Comparison of ENCODE assay signal across 9 cellular contexts in the genomic region with DNA sequence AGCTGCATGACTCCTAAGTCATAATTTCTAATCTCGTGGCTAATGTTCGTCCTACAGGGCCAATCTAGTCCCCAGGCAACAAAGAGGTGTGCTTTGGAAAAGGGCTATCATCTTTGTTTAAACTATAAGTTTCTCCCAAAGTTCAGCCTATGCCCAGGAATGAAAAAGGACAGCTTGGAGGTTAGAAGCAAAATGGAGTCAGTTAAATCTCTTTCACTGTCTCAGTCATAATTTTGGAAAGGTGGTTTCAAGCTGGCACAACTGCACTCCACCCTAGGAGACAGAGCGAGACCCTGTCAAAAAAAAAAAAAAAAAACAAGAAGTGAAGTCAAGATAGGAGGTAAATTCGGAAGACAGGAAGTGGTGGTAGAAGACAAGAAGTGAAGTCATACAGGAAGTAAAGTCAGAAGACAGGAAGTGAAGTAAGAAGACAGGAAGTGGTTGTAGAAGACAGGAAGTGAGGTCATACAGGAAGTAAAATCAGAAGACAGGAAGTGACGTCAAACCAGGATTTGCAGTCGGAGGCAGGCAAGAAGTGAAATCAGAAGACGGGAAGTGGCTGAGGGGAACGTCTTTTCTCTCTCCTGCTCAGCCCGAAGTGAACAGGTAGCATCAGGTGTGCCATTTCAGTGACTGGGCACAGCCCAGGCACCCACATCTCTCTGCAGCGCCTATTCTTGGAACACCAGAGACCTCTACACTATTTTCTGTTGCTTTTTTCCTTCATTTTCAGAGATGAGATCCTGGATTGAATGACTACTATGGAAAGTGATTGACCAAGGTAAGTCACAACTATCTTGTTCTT. TPM values are rescaled to one million over a fixed set of nuclear protein-coding genes. Genes with fewer than 3 reads are reported as not detected.
A peak's percentile ranks its signal among the peaks of the same experiment; 100 is the strongest.
DNase-seq lines count a peak whose midpoint lies in the region; ATAC-seq and TF ChIP-seq lines count a peak whose summit lies in the region.
"Had no signal": no experiment of that assay in that cellular context is flagged by ENCODE, and none has a peak within 500 bp of the region (broad histone marks: within the 10 kb centered on the region; RNA-seq: fewer than 3 reads in every experiment).

No MANE protein-coding gene starts in this region.

- intact Hi-C loops in CD14-positive monocyte (cut with micrococcal nuclease), result no loop called here

- POLR2A ChIA-PET in WTC11 (lab: Charles Lee), result no interaction called here

- peaks cover 20 to 44% (median 27%) of the 10 kb centered on the region in 7 donors for H3K9me3 Mint-ChIP-seq in CD14-positive monocyte
- peaks cover 14% of the 10 kb centered on the region for H3K9me3 Mint-ChIP-seq in WTC11
- H3K9me3 Mint-ChIP-seq in mesothelial cell of epicardium, result peaks cover 10% of the 10 kb centered on the region

- H3K27ac Mint-ChIP-seq in CD14-positive monocyte (peak overlapping the region; percentile 86 to 98 (median 97)), WTC11 (peak overlapping the region; percentile 80), mesothelial cell of epicardium (peak overlapping the region; percentile 96)

- peak; percentile 80 for DNase-seq in CD14-positive monocyte (ENCODE audit: low spot score)
- peak; percentile 54 for DNase-seq in NCI-H2081 treated with DMSO at 0.1 percent for 48 hours (lab: John Stamatoyannopoulos, UW)
- DNase-seq in WTC11 (ENCODE audit: low spot score), result no peak
- peak; percentile 2 for DNase-seq in choroid plexus epithelial cell (ENCODE audit: low read depth)
- peak in 1 of 2 experiments; percentile 39 for DNase-seq in mesothelial cell of epicardium (ENCODE audit: low spot score in 2 of 2, unreplicated experiment in 2 of 2)
- DNase-seq in stimulated activated CD8-positive, alpha-beta memory T cell treated with anti-CD3 and anti-CD28 coated beads, Interleukin-7, amount 100 ng/mL, for 4 hours (ENCODE audit: low read depth in 2 of 2), result peak; percentile 20 to 31
- no peak for DNase-seq in COLO668 (lab: John Stamatoyannopoulos, UW; ENCODE audit: unreplicated experiment)

- CTCF ChIA-PET in WTC11 (lab: Charles Lee), result interaction anchor here (0.7 to 3.3 kb wide), 2 partner anchors 124 to 141 kb away, joined by 4 to 12 read pairs; no protein-coding TSS in a partner anchor

- TF ChIP-seq CTCF in CD14-positive monocyte (IDR thresholded peaks at IDR 0.05), result no peak
- TF ChIP-seq CTCF in WTC11 (IDR thresholded peaks at IDR 0.05), result no peak
- no peak for TF ChIP-seq CTCF in choroid plexus epithelial cell (conservative IDR thresholded peaks at IDR 0.05; ENCODE audit: low read depth, low read length)
- no peak for TF ChIP-seq CTCF in mesothelial cell of epicardium (IDR thresholded peaks at IDR 0.05; ENCODE audit: unreplicated experiment)

- H3K36me3 Mint-ChIP-seq in CD14-positive monocyte (peaks cover 8 to 18% of the 10 kb centered on the region in 2 donors), WTC11 (peaks cover 70% of the 10 kb centered on the region), mesothelial cell of epicardium (peaks cover 18% of the 10 kb centered on the region)

- peak overlapping the region; percentile 77 to 87 for H3K4me3 Mint-ChIP-seq in CD14-positive monocyte
- H3K4me3 Mint-ChIP-seq in WTC11, result peak overlapping the region; percentile 63
- H3K4me3 Mint-ChIP-seq in mesothelial cell of epicardium, result peak overlapping the region; percentile 91

- peaks cover 16 to 31% (median 20%) of the 10 kb centered on the region in 3 donors for H3K27me3 Mint-ChIP-seq in CD14-positive monocyte (ENCODE audit: low read depth in 3 of 3)
- peaks cover 13% of the 10 kb centered on the region for H3K27me3 Mint-ChIP-seq in WTC11 (ENCODE audit: low read depth)
- H3K27me3 Mint-ChIP-seq in mesothelial cell of epicardium (ENCODE audit: low read depth), result peaks cover 63% of the 10 kb centered on the region

- H3K4me1 Mint-ChIP-seq in CD14-positive monocyte (peaks cover 30% of the 10 kb centered on the region), WTC11 (peaks cover 69% of the 10 kb centered on the region), mesothelial cell of epicardium (peaks cover 23% of the 10 kb centered on the region)

- ATAC-seq in GM21737 (IDR thresholded peaks at IDR 0.05; ENCODE audit: unreplicated experiment) (peak; percentile 78), WTC11 (no peak)
- ATAC-seq: left lung had no signal

- no peak overlapping the region for H3K4me3 ChIP-seq in choroid plexus epithelial cell (ENCODE audit: low read depth, low read length)

TF ChIP-seq in WTC11, 78 proteins besides CTCF, POLR2A, EP300 and RAD21 (continues in another document):
- TF ChIP-seq, protein P1, sequence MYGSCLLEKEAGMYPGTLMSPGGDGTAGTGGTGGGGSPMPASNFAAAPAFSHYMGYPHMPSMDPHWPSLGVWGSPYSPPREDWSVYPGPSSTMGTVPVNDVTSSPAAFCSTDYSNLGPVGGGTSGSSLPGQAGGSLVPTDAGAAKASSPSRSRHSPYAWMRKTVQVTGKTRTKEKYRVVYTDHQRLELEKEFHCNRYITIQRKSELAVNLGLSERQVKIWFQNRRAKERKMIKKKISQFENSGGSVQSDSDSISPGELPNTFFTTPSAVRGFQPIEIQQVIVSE (CRISPR knock-in tag; IDR thresholded peaks at IDR 0.05; ENCODE audit: borderline replicate concordance), result no peak
- TF ChIP-seq, protein P2, sequence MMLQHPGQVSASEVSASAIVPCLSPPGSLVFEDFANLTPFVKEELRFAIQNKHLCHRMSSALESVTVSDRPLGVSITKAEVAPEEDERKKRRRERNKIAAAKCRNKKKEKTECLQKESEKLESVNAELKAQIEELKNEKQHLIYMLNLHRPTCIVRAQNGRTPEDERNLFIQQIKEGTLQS (CRISPR knock-in tag; conservative IDR thresholded peaks at IDR 0.05), result no peak
- TF ChIP-seq ZBTB21 (CRISPR knock-in tag; IDR thresholded peaks at IDR 0.05; ENCODE audit: borderline replicate concordance) (peak; percentile 68; the same call in 1 of the 2 replicates), CREB1 (CRISPR knock-in tag; IDR thresholded peaks at IDR 0.05) (no peak)
- TF ChIP-seq, protein P3, sequence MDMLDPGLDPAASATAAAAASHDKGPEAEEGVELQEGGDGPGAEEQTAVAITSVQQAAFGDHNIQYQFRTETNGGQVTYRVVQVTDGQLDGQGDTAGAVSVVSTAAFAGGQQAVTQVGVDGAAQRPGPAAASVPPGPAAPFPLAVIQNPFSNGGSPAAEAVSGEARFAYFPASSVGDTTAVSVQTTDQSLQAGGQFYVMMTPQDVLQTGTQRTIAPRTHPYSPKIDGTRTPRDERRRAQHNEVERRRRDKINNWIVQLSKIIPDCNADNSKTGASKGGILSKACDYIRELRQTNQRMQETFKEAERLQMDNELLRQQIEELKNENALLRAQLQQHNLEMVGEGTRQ (CRISPR knock-in tag; IDR thresholded peaks at IDR 0.05), result no peak
- TF ChIP-seq, protein P4, sequence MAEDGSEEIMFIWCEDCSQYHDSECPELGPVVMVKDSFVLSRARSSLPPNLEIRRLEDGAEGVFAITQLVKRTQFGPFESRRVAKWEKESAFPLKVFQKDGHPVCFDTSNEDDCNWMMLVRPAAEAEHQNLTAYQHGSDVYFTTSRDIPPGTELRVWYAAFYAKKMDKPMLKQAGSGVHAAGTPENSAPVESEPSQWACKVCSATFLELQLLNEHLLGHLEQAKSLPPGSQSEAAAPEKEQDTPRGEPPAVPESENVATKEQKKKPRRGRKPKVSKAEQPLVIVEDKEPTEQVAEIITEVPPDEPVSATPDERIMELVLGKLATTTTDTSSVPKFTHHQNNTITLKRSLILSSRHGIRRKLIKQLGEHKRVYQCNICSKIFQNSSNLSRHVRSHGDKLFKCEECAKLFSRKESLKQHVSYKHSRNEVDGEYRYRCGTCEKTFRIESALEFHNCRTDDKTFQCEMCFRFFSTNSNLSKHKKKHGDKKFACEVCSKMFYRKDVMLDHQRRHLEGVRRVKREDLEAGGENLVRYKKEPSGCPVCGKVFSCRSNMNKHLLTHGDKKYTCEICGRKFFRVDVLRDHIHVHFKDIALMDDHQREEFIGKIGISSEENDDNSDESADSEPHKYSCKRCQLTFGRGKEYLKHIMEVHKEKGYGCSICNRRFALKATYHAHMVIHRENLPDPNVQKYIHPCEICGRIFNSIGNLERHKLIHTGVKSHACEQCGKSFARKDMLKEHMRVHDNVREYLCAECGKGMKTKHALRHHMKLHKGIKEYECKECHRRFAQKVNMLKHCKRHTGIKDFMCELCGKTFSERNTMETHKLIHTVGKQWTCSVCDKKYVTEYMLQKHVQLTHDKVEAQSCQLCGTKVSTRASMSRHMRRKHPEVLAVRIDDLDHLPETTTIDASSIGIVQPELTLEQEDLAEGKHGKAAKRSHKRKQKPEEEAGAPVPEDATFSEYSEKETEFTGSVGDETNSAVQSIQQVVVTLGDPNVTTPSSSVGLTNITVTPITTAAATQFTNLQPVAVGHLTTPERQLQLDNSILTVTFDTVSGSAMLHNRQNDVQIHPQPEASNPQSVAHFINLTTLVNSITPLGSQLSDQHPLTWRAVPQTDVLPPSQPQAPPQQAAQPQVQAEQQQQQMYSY (CRISPR knock-in tag; IDR thresholded peaks at IDR 0.05), result no peak

RNA-seq across cellular contexts. Expression of a gene that starts 32.2 kb away (rescaled TPM):
- 1 to 10 TPM in 1 of 2 donors, under 1 TPM in 1; 0.14 to 1.1 TPM for polyA plus RNA-seq in CD14-positive monocyte
- total RNA-seq in WTC11 (2021) (0.41 to 1.1 TPM (median 0.61 TPM) in 3 replicates), mesothelial cell of epicardium (0.78 to 1.4 TPM (median 1.4 TPM) in 3 replicates)

RNA-seq across cellular contexts. Expression of a gene that starts 39.7 kb away (rescaled TPM):
- under 1 TPM; 0.24 to 0.61 TPM for polyA plus RNA-seq in CD14-positive monocyte
- 3.0 to 3.7 TPM (median 3.4 TPM) in 3 replicates for total RNA-seq in WTC11 (2021)
- 54.1 to 56.8 TPM (median 56.2 TPM) in 3 replicates for total RNA-seq in mesothelial cell of epicardium

RNA-seq across cellular contexts. Expression of a gene that starts 57.1 kb away (rescaled TPM):
- 1 to 10 TPM; 1.6 to 2.3 TPM for polyA plus RNA-seq in CD14-positive monocyte
- total RNA-seq in WTC11 (2021) (35.3 to 39.5 TPM (median 38.4 TPM) in 3 replicates), mesothelial cell of epicardium (81.0 to 88.6 TPM (median 85.7 TPM) in 3 replicates)

RNA-seq across cellular contexts. Expression of a gene that starts 58.6 kb away (rescaled TPM):
- polyA plus RNA-seq in CD14-positive monocyte, result not detected
- 4.1 to 6.8 TPM (median 5.0 TPM) in 3 replicates for total RNA-seq in WTC11 (2021)
- total RNA-seq in mesothelial cell of epicardium, result 0.07 to 0.09 TPM in 2 of 3 replicates, not detected in the other

Comparison
In these comparisons a context has a peak if more than half of its experiments do, and no peak if none do; other contexts are left out.
1. DNase-seq: peak in CD14-positive monocyte (single experiment), NCI-H2081 treated with DMSO at 0.1 percent for 48 hours (single experiment), choroid plexus epithelial cell (single experiment) and stimulated activated CD8-positive, alpha-beta memory T cell treated with anti-CD3 and anti-CD28 coated beads, Interleukin-7, amount 100 ng/mL, for 4 hours (2 of 2); none in WTC11 (single experiment) and COLO668 (single experiment).
2. RNA of a gene that starts 39.7 kb away (total RNA-seq): 54.1 to 56.8 TPM in mesothelial cell of epicardium; 3.0 to 3.7 TPM in WTC11; every median in the first group is over 10 times any median in the second.
3. Peak in every context shown above with its lines, with median percentiles within 50 percentile points of each other: H3K27ac Mint-ChIP-seq and H3K4me3 Mint-ChIP-seq.